25 cellular contexts compared by ENCODE assay signal in genomic region chr22:48222742-48223487, GRCh38.
"Had no signal": no experiment of that assay in that cellular context is flagged by ENCODE, and none has a peak within 500 bp of the region (broad histone marks: within the 10 kb centered on the region; RNA-seq: fewer than 3 reads in every experiment).

No MANE protein-coding gene starts in this region.

- H3K36me3 ChIP-seq: ascending aorta, SJSA1 had no signal

- H3K9me3 ChIP-seq: ascending aorta, body of pancreas, SJSA1 had no signal

- H3K4me1 ChIP-seq: ascending aorta, body of pancreas, SJSA1 had no signal

- H3K27ac ChIP-seq: ascending aorta, body of pancreas, SJSA1 had no signal

- DNase-seq: activated CD4-positive, alpha-beta T cell treated with anti-CD3 and anti-CD28 coated beads for 48 hours; activated CD4-positive, alpha-beta T cell treated with anti-CD3 and anti-CD28 coated beads, Interleukin-2, amount 50 U/mL, for 48 hours; activated CD4-positive, CD25-positive, alpha-beta regulatory T cell treated with anti-CD3 and anti-CD28 coated beads, Interleukin-2, amount 50 U/mL, for 72 hours; activated naive CD4-positive, alpha-beta T cell treated with anti-CD3 and anti-CD28 coated beads, Interleukin-2, amount 50 U/mL, for 16 hours; activated naive CD8-positive, alpha-beta T cell treated with anti-CD3 and anti-CD28 coated beads, Interleukin-2, amount 10 ng/mL, durations not matched to agents 7 days and 5 days; activated T-cell treated with anti-CD3 and anti-CD28 coated beads for 4 hours; activated T-cell treated with anti-CD3 and anti-CD28 coated beads, Interleukin-2, amount 50 U/mL, for 48 hours; body of pancreas; IMR-90; Kasumi-1; KBM-7; NCI-H1105 treated with DMSO at 0.1 percent for 48 hours; NCI-H1436 treated with DMSO at 0.1 percent for 48 hours; NCI-H187 treated with DMSO at 0.1 percent for 48 hours; NCI-H2081 treated with DMSO at 0.1 percent for 48 hours; NCI-H446; NCI-H524; PC-3; SHP77 had no signal

- FAIRE-seq: RCC 7860 had no signal

- H3K4me3 ChIP-seq: ascending aorta, body of pancreas, SJSA1 had no signal

- H3K4me3 Mint-ChIP-seq: activated naive CD8-positive, alpha-beta T cell treated with anti-CD3 and anti-CD28 coated beads, Interleukin-2, amount 10 ng/mL, durations not matched to agents 7 days and 5 days; activated T-helper 17 cell treated with anti-CD3 and anti-CD28 coated beads, Interleukin-2, amount 50 U/mL, for 72 hours; T-helper 1 cell treated with Interleukin-12 subunit alpha and Interleukin-12 subunit beta and Interleukin-4 antibody, amounts not matched to agents 30 μg/mL and 1 μg/mL, for 36 hours; WTC11 had no signal

- H3K36me3 Mint-ChIP-seq: activated naive CD8-positive, alpha-beta T cell treated with anti-CD3 and anti-CD28 coated beads, Interleukin-2, amount 10 ng/mL, durations not matched to agents 7 days and 5 days; WTC11 had no signal

- H3K27me3 ChIP-seq: ascending aorta, body of pancreas, SJSA1 had no signal

- H3K27me3 Mint-ChIP-seq: activated naive CD8-positive, alpha-beta T cell treated with anti-CD3 and anti-CD28 coated beads, Interleukin-2, amount 10 ng/mL, durations not matched to agents 7 days and 5 days had no signal

- H3K9me3 Mint-ChIP-seq: activated naive CD8-positive, alpha-beta T cell treated with anti-CD3 and anti-CD28 coated beads, Interleukin-2, amount 10 ng/mL, durations not matched to agents 7 days and 5 days; T-helper 1 cell treated with Interleukin-12 subunit alpha and Interleukin-12 subunit beta and Interleukin-4 antibody, amounts not matched to agents 30 μg/mL and 1 μg/mL, for 36 hours had no signal

- H3K4me1 Mint-ChIP-seq: activated naive CD8-positive, alpha-beta T cell treated with anti-CD3 and anti-CD28 coated beads, Interleukin-2, amount 10 ng/mL, durations not matched to agents 7 days and 5 days; activated T-helper 17 cell treated with anti-CD3 and anti-CD28 coated beads, Interleukin-2, amount 50 U/mL, for 72 hours had no signal

- H3K27ac Mint-ChIP-seq: activated naive CD8-positive, alpha-beta T cell treated with anti-CD3 and anti-CD28 coated beads, Interleukin-2, amount 10 ng/mL, durations not matched to agents 7 days and 5 days; activated T-helper 17 cell treated with anti-CD3 and anti-CD28 coated beads, Interleukin-2, amount 50 U/mL, for 72 hours; T-helper 1 cell treated with Interleukin-12 subunit alpha and Interleukin-12 subunit beta and Interleukin-4 antibody, amounts not matched to agents 30 μg/mL and 1 μg/mL, for 36 hours; WTC11 had no signal

- ATAC-seq: activated T-helper 17 cell treated with anti-CD3 and anti-CD28 coated beads, Interleukin-2, amount 50 U/mL, for 72 hours; body of pancreas; PC-3; WTC11 had no signal
